ENCODE assay signal across 1 cellular context in genomic region chr17:58326609-58327341, GRCh38.
A peak's percentile ranks its signal among the peaks of the same experiment; 100 is the strongest.
TF ChIP-seq lines count a peak whose summit lies in the region.

No MANE protein-coding gene starts in this region.

TF ChIP-seq in K562, 482 proteins besides CTCF, POLR2A, EP300 and RAD21 (continued from another document and continues in another):
- TF ChIP-seq RERE (CRISPR knock-in tag; IDR thresholded peaks at IDR 0.05; ENCODE audit: borderline replicate concordance) = 0 out of 2 replicates have a peak, but pooled peaks have one; percentile 45
- TF ChIP-seq HDAC6 (IDR thresholded peaks at IDR 0.05; ENCODE audit: low read depth, low read length) = no peak
- no peak for TF ChIP-seq ZNF75A (CRISPR knock-in tag; IDR thresholded peaks at IDR 0.05)
- TF ChIP-seq ZBTB26 (CRISPR knock-in tag; IDR thresholded peaks at IDR 0.05) = 0 out of 2 replicates have a peak, but pooled peaks have one; percentile 55
- no peak for TF ChIP-seq PHF21A (IDR thresholded peaks at IDR 0.05; ENCODE audit: borderline replicate concordance, low read depth)
- no peak for TF ChIP-seq ZNF121 (CRISPR knock-in tag; conservative IDR thresholded peaks at IDR 0.05)
- TF ChIP-seq THAP7 (CRISPR knock-in tag; IDR thresholded peaks at IDR 0.05) = no peak
- TF ChIP-seq CHD2 (IDR thresholded peaks at IDR 0.05; ENCODE audit: low read depth, low read length) = peak; percentile 25
- no peak for TF ChIP-seq TBP (optimal IDR thresholded peaks at IDR 0.05; ENCODE audit: low read depth, low read length)
- TF ChIP-seq GTF2B (IDR thresholded peaks at IDR 0.05; ENCODE audit: extremely low read depth, insufficient read length) = no peak
- no peak for TF ChIP-seq SMARCC2 (IDR thresholded peaks at IDR 0.05; ENCODE audit: low read depth)
- no peak for TF ChIP-seq E4F1 (CRISPR knock-in tag; IDR thresholded peaks at IDR 0.05; ENCODE audit: borderline replicate concordance)
- TF ChIP-seq DDX20 (tag; IDR thresholded peaks at IDR 0.05; ENCODE audit: low read depth) = no peak
- no peak for TF ChIP-seq MECOM (CRISPR knock-in tag; IDR thresholded peaks at IDR 0.05)
- TF ChIP-seq ELF4 (CRISPR knock-in tag; IDR thresholded peaks at IDR 0.05) = peak; percentile 50; the same call in 1 of the 2 replicates
- no peak for TF ChIP-seq MITF (IDR thresholded peaks at IDR 0.05)
- no peak for TF ChIP-seq SRF (CRISPR knock-in tag; IDR thresholded peaks at IDR 0.05)
- no peak for TF ChIP-seq CBX5 (IDR thresholded peaks at IDR 0.05; ENCODE audit: borderline replicate concordance, low read depth)
- no peak for TF ChIP-seq ZNF143 (CRISPR knock-in tag; IDR thresholded peaks at IDR 0.05)
- TF ChIP-seq SMC3 (conservative IDR thresholded peaks at IDR 0.05; ENCODE audit: insufficient read depth, low read depth, low read length) = no peak
- 0 out of 2 replicates have a peak, but pooled peaks have one; percentile 58 for TF ChIP-seq GTF2F1 (IDR thresholded peaks at IDR 0.05; ENCODE audit: low read depth, low read length)
- TF ChIP-seq ZKSCAN1 (IDR thresholded peaks at IDR 0.05; ENCODE audit: low read depth, low read length) = no peak
- TF ChIP-seq NEUROD1 (IDR thresholded peaks at IDR 0.05; ENCODE audit: borderline replicate concordance, low read depth, low read length, partially characterized antibody) = no peak
- no peak for TF ChIP-seq MYC (IDR thresholded peaks at IDR 0.05; ENCODE audit: low read depth, low read length)
- no peak for TF ChIP-seq MYC (CRISPR knock-in tag; IDR thresholded peaks at IDR 0.05; ENCODE audit: borderline replicate concordance, low read depth)
- no peak for TF ChIP-seq RBM14 (IDR thresholded peaks at IDR 0.05; ENCODE audit: borderline replicate concordance, insufficient read depth, low read depth, low read length)
- TF ChIP-seq HNRNPK (IDR thresholded peaks at IDR 0.05; ENCODE audit: low read depth, low read length, poor library complexity, severe bottlenecking) = no peak
- TF ChIP-seq ZBTB17 (CRISPR knock-in tag; IDR thresholded peaks at IDR 0.05) = no peak
- no peak for TF ChIP-seq IRF9 (tag; IDR thresholded peaks at IDR 0.05)
- TF ChIP-seq KDM4B (IDR thresholded peaks at IDR 0.05; ENCODE audit: borderline replicate concordance in 2 of 2, low read depth in 1 of 2) = no peak
- TF ChIP-seq NFATC3 (IDR thresholded peaks at IDR 0.05) = no peak
- no peak for TF ChIP-seq CTCFL (IDR thresholded peaks at IDR 0.05; ENCODE audit: borderline replicate concordance, insufficient read depth, low read depth, low read length, poor library complexity, severe bottlenecking)
- no peak for TF ChIP-seq PHTF2 (CRISPR knock-in tag; IDR thresholded peaks at IDR 0.05)
- TF ChIP-seq ZNF133 (CRISPR knock-in tag; IDR thresholded peaks at IDR 0.05) = no peak
- TF ChIP-seq RCOR1 (IDR thresholded peaks at IDR 0.05; ENCODE audit: borderline replicate concordance in 1 of 2, low read depth in 2 of 2, low read length in 2 of 2) = no peak
- no peak for TF ChIP-seq NFIC (IDR thresholded peaks at IDR 0.05)
- TF ChIP-seq RBM15 (IDR thresholded peaks at IDR 0.05; ENCODE audit: insufficient read depth, low read length) = no peak
- TF ChIP-seq MYBL2 (IDR thresholded peaks at IDR 0.05; ENCODE audit: low read depth) = no peak
- no peak for TF ChIP-seq MYBL2 (CRISPR knock-in tag; IDR thresholded peaks at IDR 0.05; ENCODE audit: borderline replicate concordance)
- no peak for TF ChIP-seq ZBTB11 (CRISPR knock-in tag; IDR thresholded peaks at IDR 0.05)
